In the genomic region with DNA sequence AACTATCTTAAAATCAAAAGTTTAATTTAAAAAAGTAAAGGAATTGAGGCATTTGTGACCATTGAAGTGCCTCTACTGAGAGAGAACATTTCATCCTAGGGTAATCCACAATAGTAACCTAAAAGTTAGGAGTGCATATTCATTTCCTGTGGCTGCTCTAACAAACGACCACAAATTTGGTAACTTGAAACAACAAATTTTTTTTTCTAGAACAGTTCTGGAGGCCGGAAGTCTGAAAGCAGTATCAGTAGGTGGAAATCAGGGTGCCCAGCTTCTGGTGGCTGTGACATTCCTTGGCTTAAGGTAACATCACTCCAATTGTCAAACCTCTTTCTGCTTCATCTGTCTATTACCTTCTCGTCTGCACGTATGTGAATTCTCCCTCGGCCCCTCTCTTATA, we compare ENCODE assay signal across 16 cellular contexts.
DNase-seq lines count a peak whose midpoint lies in the region; ATAC-seq and TF ChIP-seq lines count a peak whose summit lies in the region.
"Had no signal": no experiment of that assay in that cellular context is flagged by ENCODE, and none has a peak within 500 bp of the region (broad histone marks: within the 10 kb centered on the region; RNA-seq: fewer than 3 reads in every experiment).

No MANE protein-coding gene starts in this region.

- TF ChIP-seq CTCF in HL-60 (IDR thresholded peaks at IDR 0.05; ENCODE audit: insufficient read depth, low read length) = no peak

- ATAC-seq in activated CD8-positive, alpha-beta memory T cell treated with anti-CD3 and anti-CD28 coated beads, Interleukin-2, amount 10 ng/mL, durations not matched to agents 7 days and 5 days = peak; percentile 33
- ATAC-seq in natural killer cell treated with Interleukin-12 subunit alpha and Interleukin-12 subunit beta and Interleukin-15 and Interleukin-18, amount 100 ng/mL, for 72 hours = peak; percentile 36 to 44
- no peak for ATAC-seq in GM18498 (IDR thresholded peaks at IDR 0.05; ENCODE audit: unreplicated experiment)
- ATAC-seq: left lobe of liver had no signal

- DNase-seq in activated CD8-positive, alpha-beta memory T cell treated with anti-CD3 and anti-CD28 coated beads, Interleukin-2, amount 10 ng/mL, durations not matched to agents 7 days and 5 days = no peak
- DNase-seq in activated CD8-positive, alpha-beta memory T cell treated with anti-CD3 and anti-CD28 coated beads, Interleukin-2, amount 50 U/mL, for 4 hours = no peak
- peak in 1 of 2 experiments; percentile 9 for DNase-seq in HL-60 (ENCODE audit: low read depth in 1 of 2, low spot score in 1 of 2)
- peak; percentile 21 for DNase-seq in UCSD-AML1 (lab: John Stamatoyannopoulos, UW; ENCODE audit: unreplicated experiment)
- no peak for DNase-seq in natural killer cell treated with Interleukin-12 subunit alpha and Interleukin-12 subunit beta and Interleukin-15 and Interleukin-18, amount 100 ng/mL, for 72 hours (ENCODE audit: low spot score)
- no peak for DNase-seq in activated gamma-delta T cell (lab: John Stamatoyannopoulos, UW)
- DNase-seq in stimulated activated naive CD4-positive, alpha-beta T cell treated with Interleukin-2 at 50 U/mL for 16 hours (lab: John Stamatoyannopoulos, UW) = no peak
- DNase-seq: ACHN, NCI-H1436 treated with DMSO at 0.1 percent for 48 hours, NCI-H2171 treated with DMSO at 0.1 percent for 48 hours, NCI-H526 treated with DMSO at 0.1 percent for 48 hours, OCI-M1, SHP77, testis had no signal

- no peaks in the 10 kb centered on the region for H3K27me3 ChIP-seq in HL-60 (ENCODE audit: insufficient read depth, poor library complexity, severe bottlenecking)
- H3K27me3 ChIP-seq: testis had no signal

- no peak overlapping the region for H3K4me3 Mint-ChIP-seq in activated CD8-positive, alpha-beta memory T cell treated with anti-CD3 and anti-CD28 coated beads, Interleukin-2, amount 10 ng/mL, durations not matched to agents 7 days and 5 days
- peak overlapping the region; percentile 13 for H3K4me3 Mint-ChIP-seq in natural killer cell treated with Interleukin-12 subunit alpha and Interleukin-12 subunit beta and Interleukin-15 and Interleukin-18, amount 100 ng/mL, for 72 hours

- peak overlapping the region; percentile 55 for H3K27ac ChIP-seq in HL-60 (replicated peaks)
- H3K27ac ChIP-seq: testis had no signal

- no peak overlapping the region for H3K27ac Mint-ChIP-seq in activated CD8-positive, alpha-beta memory T cell treated with anti-CD3 and anti-CD28 coated beads, Interleukin-2, amount 10 ng/mL, durations not matched to agents 7 days and 5 days
- peak overlapping the region in 1 of 2 donors; percentile 51 for H3K27ac Mint-ChIP-seq in natural killer cell treated with Interleukin-12 subunit alpha and Interleukin-12 subunit beta and Interleukin-15 and Interleukin-18, amount 100 ng/mL, for 72 hours

- H3K36me3 Mint-ChIP-seq in activated CD8-positive, alpha-beta memory T cell treated with anti-CD3 and anti-CD28 coated beads, Interleukin-2, amount 10 ng/mL, durations not matched to agents 7 days and 5 days = peaks cover 2% of the 10 kb centered on the region
- no peaks in the 10 kb centered on the region for H3K36me3 Mint-ChIP-seq in natural killer cell treated with Interleukin-12 subunit alpha and Interleukin-12 subunit beta and Interleukin-15 and Interleukin-18, amount 100 ng/mL, for 72 hours

- peaks cover 16% of the 10 kb centered on the region for H3K4me1 Mint-ChIP-seq in activated CD8-positive, alpha-beta memory T cell treated with anti-CD3 and anti-CD28 coated beads, Interleukin-2, amount 10 ng/mL, durations not matched to agents 7 days and 5 days
- H3K4me1 Mint-ChIP-seq in natural killer cell treated with Interleukin-12 subunit alpha and Interleukin-12 subunit beta and Interleukin-15 and Interleukin-18, amount 100 ng/mL, for 72 hours (ENCODE audit: low read depth in 2 of 2) = peaks cover 22 to 27% of the 10 kb centered on the region in 2 donors

- H3K9me3 Mint-ChIP-seq in activated CD8-positive, alpha-beta memory T cell treated with anti-CD3 and anti-CD28 coated beads, Interleukin-2, amount 10 ng/mL, durations not matched to agents 7 days and 5 days (ENCODE audit: low read depth) = peaks cover 2% of the 10 kb centered on the region
- H3K9me3 Mint-ChIP-seq in natural killer cell treated with Interleukin-12 subunit alpha and Interleukin-12 subunit beta and Interleukin-15 and Interleukin-18, amount 100 ng/mL, for 72 hours = no peaks in the 10 kb centered on the region

- no peaks in the 10 kb centered on the region for H3K27me3 Mint-ChIP-seq in activated CD8-positive, alpha-beta memory T cell treated with anti-CD3 and anti-CD28 coated beads, Interleukin-2, amount 10 ng/mL, durations not matched to agents 7 days and 5 days
- peaks cover 6 to 18% of the 10 kb centered on the region in 2 donors for H3K27me3 Mint-ChIP-seq in natural killer cell treated with Interleukin-12 subunit alpha and Interleukin-12 subunit beta and Interleukin-15 and Interleukin-18, amount 100 ng/mL, for 72 hours

- CTCF ChIA-PET in activated CD8-positive, alpha-beta memory T cell treated with anti-CD3 and anti-CD28 coated beads, Interleukin-2, amount 10 ng/mL, durations not matched to agents 7 days and 5 days (lab: Charles Lee) = interaction anchor here (0.9 kb wide), 1 partner anchor 33 kb away, joined by 3 read pairs; no protein-coding TSS in a partner anchor

- H3K4me3 ChIP-seq in HL-60 (replicated peaks; ENCODE audit: insufficient read depth, low read length) = no peak overlapping the region
- H3K4me3 ChIP-seq: testis had no signal
